ENCODE assay signal across 37 cellular contexts in the genomic region with DNA sequence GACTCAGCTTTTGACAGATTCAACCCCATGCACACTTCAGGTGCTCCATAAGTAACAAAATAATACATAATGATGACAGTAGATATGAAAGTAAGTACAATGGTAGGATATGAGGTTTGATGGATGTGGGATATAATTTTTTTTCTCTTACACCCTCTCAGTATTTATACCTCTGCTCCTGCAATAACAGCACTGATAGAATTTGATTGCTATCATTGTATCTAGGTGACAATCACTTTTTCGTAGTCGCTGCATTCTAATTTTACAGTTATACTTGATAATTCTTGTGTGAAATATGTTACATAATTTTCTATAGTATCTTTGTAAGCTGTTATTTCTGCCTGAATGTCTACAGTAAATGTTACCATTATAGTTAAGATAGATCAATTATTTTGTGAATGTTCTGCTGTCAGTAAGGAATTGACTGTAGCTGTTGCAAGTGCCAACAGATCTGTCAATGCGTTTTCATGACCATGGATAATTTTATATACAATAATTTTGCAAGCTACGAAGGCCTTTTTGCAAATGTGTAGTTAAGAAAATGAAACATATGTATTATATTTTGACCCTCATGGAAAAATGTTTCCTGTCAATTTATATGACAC.
"Had no signal": no experiment of that assay in that cellular context is flagged by ENCODE, and none has a peak within 500 bp of the region (broad histone marks: within the 10 kb centered on the region; RNA-seq: fewer than 3 reads in every experiment).

No MANE protein-coding gene starts in this region.

- H3K27ac Mint-ChIP-seq: activated CD4-positive, alpha-beta memory T cell treated with anti-CD3 and anti-CD28 coated beads for 36 hours; activated CD4-positive, alpha-beta T cell treated with anti-CD3 and anti-CD28 coated beads for 36 hours; activated CD4-positive, alpha-beta T cell treated with anti-CD3 and anti-CD28 coated beads, Interleukin-2, amount 10 ng/mL, durations not matched to agents 7 days and 5 days; activated CD8-positive, alpha-beta T cell treated with anti-CD3 and anti-CD28 coated beads for 36 hours; activated naive CD4-positive, alpha-beta T cell treated with anti-CD3 and anti-CD28 coated beads for 36 hours; activated naive CD4-positive, alpha-beta T cell treated with anti-CD3 and anti-CD28 coated beads, Interleukin-2, amount 50 U/mL, for 72 hours; activated naive CD8-positive, alpha-beta T cell treated with anti-CD3 and anti-CD28 coated beads for 36 hours; activated T-cell treated with anti-CD3 and anti-CD28 coated beads, Interleukin-2, amount 50 U/mL, for 72 hours; activated T-helper 1 cell treated with anti-CD3 and anti-CD28 coated beads, Interleukin-12 subunit alpha, Interleukin-12 subunit beta, Interleukin-2, Interleukin-4 antibody, amounts not matched to agents 30 ng/mL and 10 ng/mL and 1 ng/mL, durations not matched to agents 14 hours and 24 hours and 36 hours; activated T-helper 17 cell treated with anti-CD3 and anti-CD28 coated beads, Interleukin-2, amount 50 U/mL, for 72 hours; T-helper 1 cell treated with Interleukin-12 subunit alpha and Interleukin-12 subunit beta and Interleukin-4 antibody, amounts not matched to agents 30 μg/mL and 1 μg/mL, for 36 hours; T-helper 2 cell treated with Interferon-gamma antibody and Interleukin-4, amounts not matched to agents 5 μg/mL and 100 μg/mL, for 36 hours had no signal

- DNase-seq: activated CD4-positive, alpha-beta memory T cell treated with anti-CD3 and anti-CD28 coated beads for 36 hours; activated CD4-positive, alpha-beta T cell treated with anti-CD3 and anti-CD28 coated beads for 1 hour; activated CD4-positive, alpha-beta T cell treated with anti-CD3 and anti-CD28 coated beads for 36 hours; activated CD4-positive, alpha-beta T cell treated with anti-CD3 and anti-CD28 coated beads for 48 hours; activated CD4-positive, alpha-beta T cell treated with anti-CD3 and anti-CD28 coated beads, Interleukin-2, amount 10 ng/mL, durations not matched to agents 7 days and 5 days; activated CD4-positive, alpha-beta T cell treated with anti-CD3 and anti-CD28 coated beads, Interleukin-2, amount 50 U/mL, for 4 hours; activated CD4-positive, CD25-positive, alpha-beta regulatory T cell; activated CD8-positive, alpha-beta memory T cell treated with anti-CD3 and anti-CD28 coated beads, Interleukin-2, amount 50 U/mL, for 4 hours; activated CD8-positive, alpha-beta T cell treated with anti-CD3 and anti-CD28 coated beads for 36 hours; activated effector memory CD4-positive, alpha-beta T cell treated with anti-CD3 and anti-CD28 coated beads, Interleukin-2, amount 50 U/mL, for 16 hours; activated gamma-delta T cell treated with Interleukin-2 at 50 U/mL for 16 hours; activated naive CD4-positive, alpha-beta T cell; activated naive CD4-positive, alpha-beta T cell treated with anti-CD3 and anti-CD28 coated beads for 36 hours; activated naive CD4-positive, alpha-beta T cell treated with anti-CD3 and anti-CD28 coated beads, Interleukin-2, amount 50 U/mL, for 16 hours; activated naive CD8-positive, alpha-beta T cell treated with anti-CD3 and anti-CD28 coated beads for 36 hours; activated T-cell treated with anti-CD3 and anti-CD28 coated beads for 4 hours; activated T-cell treated with anti-CD3 and anti-CD28 coated beads, Interleukin-2, amount 50 U/mL, for 1 hour; activated T-cell treated with anti-CD3 and anti-CD28 coated beads, Interleukin-2, amount 50 U/mL, for 4 hours; activated T-cell treated with anti-CD3 and anti-CD28 coated beads, Interleukin-2, amount 50 U/mL, for 72 hours; adrenal gland; amniotic stem cell; aorta; body of pancreas; brain microvascular endothelial cell; cerebellar nuclear complex; T-helper 1 cell; T-helper 2 cell; T-helper 9 cell had no signal

- H3K27me3 ChIP-seq: adrenal gland, body of pancreas, brain microvascular endothelial cell, cardiac muscle cell had no signal

- ATAC-seq: activated CD4-positive, alpha-beta T cell treated with anti-CD3 and anti-CD28 coated beads for 36 hours; activated CD4-positive, CD25-positive, alpha-beta regulatory T cell treated with anti-CD3 and anti-CD28 coated beads, Interleukin-2, amount 50 U/mL, for 24 hours; activated CD8-positive, alpha-beta T cell treated with anti-CD3 and anti-CD28 coated beads for 36 hours; activated naive CD4-positive, alpha-beta T cell treated with anti-CD3 and anti-CD28 coated beads, Interleukin-2, amount 50 U/mL, for 72 hours; activated T-cell treated with anti-CD3 and anti-CD28 coated beads, Interleukin-2, amount 50 U/mL, for 4 hours; activated T-cell treated with anti-CD3 and anti-CD28 coated beads, Interleukin-2, amount 50 U/mL, for 72 hours; activated T-helper 17 cell treated with anti-CD3 and anti-CD28 coated beads, Interleukin-2, amount 50 U/mL, for 72 hours; body of pancreas had no signal

- H3K4me1 Mint-ChIP-seq: activated CD4-positive, alpha-beta T cell treated with anti-CD3 and anti-CD28 coated beads for 36 hours; activated CD4-positive, alpha-beta T cell treated with anti-CD3 and anti-CD28 coated beads, Interleukin-2, amount 10 ng/mL, durations not matched to agents 7 days and 5 days; activated naive CD8-positive, alpha-beta T cell treated with anti-CD3 and anti-CD28 coated beads for 36 hours; activated T-helper 17 cell treated with anti-CD3 and anti-CD28 coated beads, Interleukin-2, amount 50 U/mL, for 72 hours; central memory CD8-positive, alpha-beta T cell had no signal

- H3K4me3 ChIP-seq: adrenal gland, body of pancreas, cardiac muscle cell had no signal

- H3K4me3 Mint-ChIP-seq: activated CD4-positive, alpha-beta memory T cell treated with anti-CD3 and anti-CD28 coated beads for 36 hours; activated CD4-positive, alpha-beta T cell treated with anti-CD3 and anti-CD28 coated beads for 36 hours; activated CD4-positive, alpha-beta T cell treated with anti-CD3 and anti-CD28 coated beads, Interleukin-2, amount 10 ng/mL, durations not matched to agents 7 days and 5 days; activated CD8-positive, alpha-beta T cell treated with anti-CD3 and anti-CD28 coated beads for 36 hours; activated naive CD4-positive, alpha-beta T cell treated with anti-CD3 and anti-CD28 coated beads for 36 hours; activated naive CD8-positive, alpha-beta T cell treated with anti-CD3 and anti-CD28 coated beads for 36 hours; activated T-cell treated with anti-CD3 and anti-CD28 coated beads, Interleukin-2, amount 50 U/mL, for 4 hours; activated T-cell treated with anti-CD3 and anti-CD28 coated beads, Interleukin-2, amount 50 U/mL, for 72 hours; activated T-helper 1 cell treated with anti-CD3 and anti-CD28 coated beads, Interleukin-12 subunit alpha, Interleukin-12 subunit beta, Interleukin-2, Interleukin-4 antibody, amounts not matched to agents 30 ng/mL and 10 ng/mL and 1 ng/mL, durations not matched to agents 14 hours and 24 hours and 36 hours; activated T-helper 17 cell treated with anti-CD3 and anti-CD28 coated beads, Interleukin-2, amount 50 U/mL, for 72 hours; central memory CD8-positive, alpha-beta T cell; T-helper 1 cell treated with Interleukin-12 subunit alpha and Interleukin-12 subunit beta and Interleukin-4 antibody, amounts not matched to agents 30 μg/mL and 1 μg/mL, for 36 hours; T-helper 2 cell treated with Interferon-gamma antibody and Interleukin-4, amounts not matched to agents 5 μg/mL and 100 μg/mL, for 36 hours had no signal

- H3K36me3 Mint-ChIP-seq: activated CD4-positive, alpha-beta memory T cell treated with anti-CD3 and anti-CD28 coated beads for 36 hours; activated naive CD4-positive, alpha-beta T cell treated with anti-CD3 and anti-CD28 coated beads, Interleukin-2, amount 50 U/mL, for 72 hours; activated naive CD8-positive, alpha-beta T cell treated with anti-CD3 and anti-CD28 coated beads for 36 hours had no signal

- H3K27me3 Mint-ChIP-seq: activated CD4-positive, alpha-beta memory T cell treated with anti-CD3 and anti-CD28 coated beads for 36 hours; activated CD4-positive, alpha-beta T cell treated with anti-CD3 and anti-CD28 coated beads for 36 hours; activated CD4-positive, alpha-beta T cell treated with anti-CD3 and anti-CD28 coated beads, Interleukin-2, amount 10 ng/mL, durations not matched to agents 7 days and 5 days; activated CD8-positive, alpha-beta T cell treated with anti-CD3 and anti-CD28 coated beads for 36 hours; activated naive CD8-positive, alpha-beta T cell treated with anti-CD3 and anti-CD28 coated beads for 36 hours; central memory CD8-positive, alpha-beta T cell had no signal

- H3K4me1 ChIP-seq: adrenal gland, body of pancreas had no signal

- H3K27ac ChIP-seq: adrenal gland, body of pancreas, brain microvascular endothelial cell, cardiac muscle cell, VCaP had no signal

- H3K9me3 Mint-ChIP-seq: activated CD4-positive, alpha-beta memory T cell treated with anti-CD3 and anti-CD28 coated beads for 36 hours; activated CD4-positive, alpha-beta T cell treated with anti-CD3 and anti-CD28 coated beads, Interleukin-2, amount 10 ng/mL, durations not matched to agents 7 days and 5 days; activated CD8-positive, alpha-beta T cell treated with anti-CD3 and anti-CD28 coated beads for 36 hours; activated naive CD4-positive, alpha-beta T cell treated with anti-CD3 and anti-CD28 coated beads for 36 hours; activated naive CD4-positive, alpha-beta T cell treated with anti-CD3 and anti-CD28 coated beads, Interleukin-2, amount 50 U/mL, for 72 hours; activated naive CD8-positive, alpha-beta T cell treated with anti-CD3 and anti-CD28 coated beads for 36 hours; activated T-cell treated with anti-CD3 and anti-CD28 coated beads, Interleukin-2, amount 50 U/mL, for 4 hours; activated T-cell treated with anti-CD3 and anti-CD28 coated beads, Interleukin-2, amount 50 U/mL, for 72 hours; activated T-helper 1 cell treated with anti-CD3 and anti-CD28 coated beads, Interleukin-12 subunit alpha, Interleukin-12 subunit beta, Interleukin-2, Interleukin-4 antibody, amounts not matched to agents 30 ng/mL and 10 ng/mL and 1 ng/mL, durations not matched to agents 14 hours and 24 hours and 36 hours; activated T-helper 17 cell treated with anti-CD3 and anti-CD28 coated beads, Interleukin-2, amount 50 U/mL, for 72 hours; central memory CD8-positive, alpha-beta T cell; T-helper 1 cell treated with Interleukin-12 subunit alpha and Interleukin-12 subunit beta and Interleukin-4 antibody, amounts not matched to agents 30 μg/mL and 1 μg/mL, for 36 hours; T-helper 2 cell treated with Interferon-gamma antibody and Interleukin-4, amounts not matched to agents 5 μg/mL and 100 μg/mL, for 36 hours had no signal
